In the genomic region with DNA sequence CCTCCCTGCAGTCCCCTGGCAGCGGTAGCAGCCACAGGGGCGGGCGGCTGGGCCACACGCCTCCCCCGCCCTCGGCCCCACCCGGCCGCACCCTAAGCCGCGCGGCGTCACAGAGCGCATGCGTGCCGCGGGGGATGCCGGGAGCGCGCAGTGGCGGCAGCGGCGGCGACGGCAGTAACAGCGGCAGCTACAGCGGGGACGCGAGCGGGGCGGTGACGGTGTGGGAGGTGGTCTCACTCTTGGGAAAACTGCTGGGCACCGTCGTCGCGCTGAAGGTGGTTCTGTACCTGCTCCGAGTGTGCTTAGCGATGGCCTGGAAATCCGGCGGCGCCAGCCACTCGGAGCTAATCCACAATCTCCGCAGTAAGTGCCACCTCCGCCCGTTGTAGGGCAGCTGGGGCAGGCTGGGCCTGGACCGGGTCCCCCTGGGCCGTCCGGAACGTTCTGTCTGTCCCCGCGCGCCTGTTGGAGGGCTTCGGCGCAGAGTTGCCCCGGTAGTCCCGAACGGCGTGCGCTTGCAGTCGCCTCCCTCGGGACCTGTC, we compare ENCODE assay signal across 1 cellular context.
A peak's percentile ranks its signal among the peaks of the same experiment; 100 is the strongest.
TF ChIP-seq lines count a peak whose summit lies in the region.

A gene (plus strand): TSS at position 148 of the 542 bp plus-strand sequence. CDS start 161 bp downstream, at position 309.

TF ChIP-seq in K562, 482 proteins besides CTCF, POLR2A, EP300 and RAD21 (continued from another document and continues in another):
- TF ChIP-seq, protein P1, sequence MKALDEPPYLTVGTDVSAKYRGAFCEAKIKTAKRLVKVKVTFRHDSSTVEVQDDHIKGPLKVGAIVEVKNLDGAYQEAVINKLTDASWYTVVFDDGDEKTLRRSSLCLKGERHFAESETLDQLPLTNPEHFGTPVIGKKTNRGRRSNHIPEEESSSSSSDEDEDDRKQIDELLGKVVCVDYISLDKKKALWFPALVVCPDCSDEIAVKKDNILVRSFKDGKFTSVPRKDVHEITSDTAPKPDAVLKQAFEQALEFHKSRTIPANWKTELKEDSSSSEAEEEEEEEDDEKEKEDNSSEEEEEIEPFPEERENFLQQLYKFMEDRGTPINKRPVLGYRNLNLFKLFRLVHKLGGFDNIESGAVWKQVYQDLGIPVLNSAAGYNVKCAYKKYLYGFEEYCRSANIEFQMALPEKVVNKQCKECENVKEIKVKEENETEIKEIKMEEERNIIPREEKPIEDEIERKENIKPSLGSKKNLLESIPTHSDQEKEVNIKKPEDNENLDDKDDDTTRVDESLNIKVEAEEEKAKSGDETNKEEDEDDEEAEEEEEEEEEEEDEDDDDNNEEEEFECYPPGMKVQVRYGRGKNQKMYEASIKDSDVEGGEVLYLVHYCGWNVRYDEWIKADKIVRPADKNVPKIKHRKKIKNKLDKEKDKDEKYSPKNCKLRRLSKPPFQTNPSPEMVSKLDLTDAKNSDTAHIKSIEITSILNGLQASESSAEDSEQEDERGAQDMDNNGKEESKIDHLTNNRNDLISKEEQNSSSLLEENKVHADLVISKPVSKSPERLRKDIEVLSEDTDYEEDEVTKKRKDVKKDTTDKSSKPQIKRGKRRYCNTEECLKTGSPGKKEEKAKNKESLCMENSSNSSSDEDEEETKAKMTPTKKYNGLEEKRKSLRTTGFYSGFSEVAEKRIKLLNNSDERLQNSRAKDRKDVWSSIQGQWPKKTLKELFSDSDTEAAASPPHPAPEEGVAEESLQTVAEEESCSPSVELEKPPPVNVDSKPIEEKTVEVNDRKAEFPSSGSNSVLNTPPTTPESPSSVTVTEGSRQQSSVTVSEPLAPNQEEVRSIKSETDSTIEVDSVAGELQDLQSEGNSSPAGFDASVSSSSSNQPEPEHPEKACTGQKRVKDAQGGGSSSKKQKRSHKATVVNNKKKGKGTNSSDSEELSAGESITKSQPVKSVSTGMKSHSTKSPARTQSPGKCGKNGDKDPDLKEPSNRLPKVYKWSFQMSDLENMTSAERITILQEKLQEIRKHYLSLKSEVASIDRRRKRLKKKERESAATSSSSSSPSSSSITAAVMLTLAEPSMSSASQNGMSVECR (CRISPR knock-in tag; IDR thresholded peaks at IDR 0.05): peak; percentile 96
- TF ChIP-seq, protein P2, sequence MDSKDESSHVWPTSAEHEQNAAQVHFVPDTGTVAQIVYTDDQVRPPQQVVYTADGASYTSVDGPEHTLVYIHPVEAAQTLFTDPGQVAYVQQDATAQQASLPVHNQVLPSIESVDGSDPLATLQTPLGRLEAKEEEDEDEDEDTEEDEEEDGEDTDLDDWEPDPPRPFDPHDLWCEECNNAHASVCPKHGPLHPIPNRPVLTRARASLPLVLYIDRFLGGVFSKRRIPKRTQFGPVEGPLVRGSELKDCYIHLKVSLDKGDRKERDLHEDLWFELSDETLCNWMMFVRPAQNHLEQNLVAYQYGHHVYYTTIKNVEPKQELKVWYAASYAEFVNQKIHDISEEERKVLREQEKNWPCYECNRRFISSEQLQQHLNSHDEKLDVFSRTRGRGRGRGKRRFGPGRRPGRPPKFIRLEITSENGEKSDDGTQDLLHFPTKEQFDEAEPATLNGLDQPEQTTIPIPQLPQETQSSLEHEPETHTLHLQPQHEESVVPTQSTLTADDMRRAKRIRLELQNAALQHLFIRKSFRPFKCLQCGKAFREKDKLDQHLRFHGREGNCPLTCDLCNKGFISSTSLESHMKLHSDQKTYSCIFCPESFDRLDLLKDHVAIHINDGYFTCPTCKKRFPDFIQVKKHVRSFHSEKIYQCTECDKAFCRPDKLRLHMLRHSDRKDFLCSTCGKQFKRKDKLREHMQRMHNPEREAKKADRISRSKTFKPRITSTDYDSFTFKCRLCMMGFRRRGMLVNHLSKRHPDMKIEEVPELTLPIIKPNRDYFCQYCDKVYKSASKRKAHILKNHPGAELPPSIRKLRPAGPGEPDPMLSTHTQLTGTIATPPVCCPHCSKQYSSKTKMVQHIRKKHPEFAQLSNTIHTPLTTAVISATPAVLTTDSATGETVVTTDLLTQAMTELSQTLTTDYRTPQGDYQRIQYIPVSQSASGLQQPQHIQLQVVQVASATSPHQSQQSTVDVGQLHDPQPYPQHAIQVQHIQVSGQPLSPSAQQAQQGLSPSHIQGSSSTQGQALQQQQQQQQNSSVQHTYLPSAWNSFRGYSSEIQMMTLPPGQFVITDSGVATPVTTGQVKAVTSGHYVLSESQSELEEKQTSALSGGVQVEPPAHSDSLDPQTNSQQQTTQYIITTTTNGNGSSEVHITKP (IDR thresholded peaks at IDR 0.05; ENCODE audit: partially characterized antibody): peak; percentile 9
- peak; percentile 90 for TF ChIP-seq PHB (CRISPR knock-in tag; IDR thresholded peaks at IDR 0.05)
- TF ChIP-seq, protein P3, sequence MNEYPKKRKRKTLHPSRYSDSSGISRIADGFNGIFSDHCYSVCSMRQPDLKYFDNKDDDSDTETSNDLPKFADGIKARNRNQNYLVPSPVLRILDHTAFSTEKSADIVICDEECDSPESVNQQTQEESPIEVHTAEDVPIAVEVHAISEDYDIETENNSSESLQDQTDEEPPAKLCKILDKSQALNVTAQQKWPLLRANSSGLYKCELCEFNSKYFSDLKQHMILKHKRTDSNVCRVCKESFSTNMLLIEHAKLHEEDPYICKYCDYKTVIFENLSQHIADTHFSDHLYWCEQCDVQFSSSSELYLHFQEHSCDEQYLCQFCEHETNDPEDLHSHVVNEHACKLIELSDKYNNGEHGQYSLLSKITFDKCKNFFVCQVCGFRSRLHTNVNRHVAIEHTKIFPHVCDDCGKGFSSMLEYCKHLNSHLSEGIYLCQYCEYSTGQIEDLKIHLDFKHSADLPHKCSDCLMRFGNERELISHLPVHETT (CRISPR knock-in tag; conservative IDR thresholded peaks at IDR 0.05 in 1 of 2, IDR thresholded peaks at IDR 0.05 in 1 of 2): peak in 1 of 2 experiments; percentile 29; a peak in 1 of 4 replicates
- TF ChIP-seq ZFX (CRISPR knock-in tag; IDR thresholded peaks at IDR 0.05): peak; percentile 83
- TF ChIP-seq, protein P4, sequence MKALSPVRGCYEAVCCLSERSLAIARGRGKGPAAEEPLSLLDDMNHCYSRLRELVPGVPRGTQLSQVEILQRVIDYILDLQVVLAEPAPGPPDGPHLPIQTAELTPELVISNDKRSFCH (CRISPR knock-in tag; IDR thresholded peaks at IDR 0.05): no peak
- TF ChIP-seq, protein P4 (tag; IDR thresholded peaks at IDR 0.05): peak; percentile 78; the same call in 1 of the 2 replicates
- peak; percentile 34; the same call in 1 of the 2 replicates for TF ChIP-seq ESRRA (IDR thresholded peaks at IDR 0.05; ENCODE audit: borderline replicate concordance, low read depth)
- no peak; a peak in 1 of 4 replicates for TF ChIP-seq NONO (IDR thresholded peaks at IDR 0.05; ENCODE audit: low read depth in 2 of 2, low read length in 1 of 2)
- TF ChIP-seq HMG20B (CRISPR knock-in tag; IDR thresholded peaks at IDR 0.05): no peak; the same call in 1 of the 2 replicates
- peak; percentile 79 for TF ChIP-seq CREM (IDR thresholded peaks at IDR 0.05; ENCODE audit: low read depth)
- peak; percentile 56; the same call in 1 of the 2 replicates for TF ChIP-seq EGR1 (conservative IDR thresholded peaks at IDR 0.05)
- TF ChIP-seq, protein P5, sequence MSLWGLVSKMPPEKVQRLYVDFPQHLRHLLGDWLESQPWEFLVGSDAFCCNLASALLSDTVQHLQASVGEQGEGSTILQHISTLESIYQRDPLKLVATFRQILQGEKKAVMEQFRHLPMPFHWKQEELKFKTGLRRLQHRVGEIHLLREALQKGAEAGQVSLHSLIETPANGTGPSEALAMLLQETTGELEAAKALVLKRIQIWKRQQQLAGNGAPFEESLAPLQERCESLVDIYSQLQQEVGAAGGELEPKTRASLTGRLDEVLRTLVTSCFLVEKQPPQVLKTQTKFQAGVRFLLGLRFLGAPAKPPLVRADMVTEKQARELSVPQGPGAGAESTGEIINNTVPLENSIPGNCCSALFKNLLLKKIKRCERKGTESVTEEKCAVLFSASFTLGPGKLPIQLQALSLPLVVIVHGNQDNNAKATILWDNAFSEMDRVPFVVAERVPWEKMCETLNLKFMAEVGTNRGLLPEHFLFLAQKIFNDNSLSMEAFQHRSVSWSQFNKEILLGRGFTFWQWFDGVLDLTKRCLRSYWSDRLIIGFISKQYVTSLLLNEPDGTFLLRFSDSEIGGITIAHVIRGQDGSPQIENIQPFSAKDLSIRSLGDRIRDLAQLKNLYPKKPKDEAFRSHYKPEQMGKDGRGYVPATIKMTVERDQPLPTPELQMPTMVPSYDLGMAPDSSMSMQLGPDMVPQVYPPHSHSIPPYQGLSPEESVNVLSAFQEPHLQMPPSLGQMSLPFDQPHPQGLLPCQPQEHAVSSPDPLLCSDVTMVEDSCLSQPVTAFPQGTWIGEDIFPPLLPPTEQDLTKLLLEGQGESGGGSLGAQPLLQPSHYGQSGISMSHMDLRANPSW (CRISPR knock-in tag; IDR thresholded peaks at IDR 0.05): 0 out of 2 replicates have a peak, but pooled peaks have one; percentile 7
- TF ChIP-seq CCNT2 (IDR thresholded peaks at IDR 0.05; ENCODE audit: borderline replicate concordance, extremely low read depth, insufficient read length, low read depth, low read length): peak; percentile 27
- peak; percentile 14 for TF ChIP-seq HMGN3 (IDR thresholded peaks at IDR 0.05; ENCODE audit: borderline replicate concordance, extremely low read depth, insufficient read length, low read depth, low read length)
- no peak for TF ChIP-seq ZNF12 (CRISPR knock-in tag; IDR thresholded peaks at IDR 0.05)
- peak; percentile 58; the same call in 1 of the 2 replicates for TF ChIP-seq ZNF583 (CRISPR knock-in tag; IDR thresholded peaks at IDR 0.05)
- TF ChIP-seq, protein P6, sequence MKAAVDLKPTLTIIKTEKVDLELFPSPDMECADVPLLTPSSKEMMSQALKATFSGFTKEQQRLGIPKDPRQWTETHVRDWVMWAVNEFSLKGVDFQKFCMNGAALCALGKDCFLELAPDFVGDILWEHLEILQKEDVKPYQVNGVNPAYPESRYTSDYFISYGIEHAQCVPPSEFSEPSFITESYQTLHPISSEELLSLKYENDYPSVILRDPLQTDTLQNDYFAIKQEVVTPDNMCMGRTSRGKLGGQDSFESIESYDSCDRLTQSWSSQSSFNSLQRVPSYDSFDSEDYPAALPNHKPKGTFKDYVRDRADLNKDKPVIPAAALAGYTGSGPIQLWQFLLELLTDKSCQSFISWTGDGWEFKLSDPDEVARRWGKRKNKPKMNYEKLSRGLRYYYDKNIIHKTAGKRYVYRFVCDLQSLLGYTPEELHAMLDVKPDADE (conservative IDR thresholded peaks at IDR 0.05; ENCODE audit: control insufficient read depth, low read depth, low read length): peak; percentile 30
- peak; percentile 25; the same call in 1 of the 2 replicates for TF ChIP-seq ZKSCAN1 (IDR thresholded peaks at IDR 0.05; ENCODE audit: low read depth, low read length)
- TF ChIP-seq NR2C2 (CRISPR knock-in tag; IDR thresholded peaks at IDR 0.05): 0 out of 2 replicates have a peak, but pooled peaks have one; percentile 60
- no peak for TF ChIP-seq NR2C2 (tag; IDR thresholded peaks at IDR 0.05)
- no peak for TF ChIP-seq ZNF212 (CRISPR knock-in tag; IDR thresholded peaks at IDR 0.05)
- 0 out of 2 replicates have a peak, but pooled peaks have one; percentile 64 for TF ChIP-seq ZNF263 (CRISPR knock-in tag; IDR thresholded peaks at IDR 0.05; ENCODE audit: borderline replicate concordance)
- TF ChIP-seq, protein P7, sequence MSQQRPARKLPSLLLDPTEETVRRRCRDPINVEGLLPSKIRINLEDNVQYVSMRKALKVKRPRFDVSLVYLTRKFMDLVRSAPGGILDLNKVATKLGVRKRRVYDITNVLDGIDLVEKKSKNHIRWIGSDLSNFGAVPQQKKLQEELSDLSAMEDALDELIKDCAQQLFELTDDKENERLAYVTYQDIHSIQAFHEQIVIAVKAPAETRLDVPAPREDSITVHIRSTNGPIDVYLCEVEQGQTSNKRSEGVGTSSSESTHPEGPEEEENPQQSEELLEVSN (IDR thresholded peaks at IDR 0.05; ENCODE audit: borderline replicate concordance in 1 of 2, extremely low read depth in 1 of 2, insufficient read depth in 1 of 2, insufficient read length in 1 of 2, low read depth in 1 of 2, low read length in 1 of 2, poor library complexity in 1 of 2, severe bottlenecking in 1 of 2): peak; percentile 74 to 89
- TF ChIP-seq ZNF124 (CRISPR knock-in tag; IDR thresholded peaks at IDR 0.05): 0 out of 2 replicates have a peak, but pooled peaks have one; percentile 38
- TF ChIP-seq TAF1 (IDR thresholded peaks at IDR 0.05; ENCODE audit: control insufficient read depth, extremely low read depth, insufficient read depth, low read length, severe bottlenecking): peak; percentile 93
- TF ChIP-seq, protein P8, sequence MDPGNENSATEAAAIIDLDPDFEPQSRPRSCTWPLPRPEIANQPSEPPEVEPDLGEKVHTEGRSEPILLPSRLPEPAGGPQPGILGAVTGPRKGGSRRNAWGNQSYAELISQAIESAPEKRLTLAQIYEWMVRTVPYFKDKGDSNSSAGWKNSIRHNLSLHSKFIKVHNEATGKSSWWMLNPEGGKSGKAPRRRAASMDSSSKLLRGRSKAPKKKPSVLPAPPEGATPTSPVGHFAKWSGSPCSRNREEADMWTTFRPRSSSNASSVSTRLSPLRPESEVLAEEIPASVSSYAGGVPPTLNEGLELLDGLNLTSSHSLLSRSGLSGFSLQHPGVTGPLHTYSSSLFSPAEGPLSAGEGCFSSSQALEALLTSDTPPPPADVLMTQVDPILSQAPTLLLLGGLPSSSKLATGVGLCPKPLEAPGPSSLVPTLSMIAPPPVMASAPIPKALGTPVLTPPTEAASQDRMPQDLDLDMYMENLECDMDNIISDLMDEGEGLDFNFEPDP (CRISPR knock-in tag; IDR thresholded peaks at IDR 0.05): 0 out of 2 replicates have a peak, but pooled peaks have one; percentile 6
- peak; percentile 82 for TF ChIP-seq KDM5B (IDR thresholded peaks at IDR 0.05; ENCODE audit: insufficient replicate concordance, low read depth, low read length)
- TF ChIP-seq CBFB (CRISPR knock-in tag; IDR thresholded peaks at IDR 0.05): peak; percentile 67; the same call in 1 of the 2 replicates
- TF ChIP-seq ERF (CRISPR knock-in tag; IDR thresholded peaks at IDR 0.05): 0 out of 2 replicates have a peak, but pooled peaks have one; percentile 84
- TF ChIP-seq, protein P9, sequence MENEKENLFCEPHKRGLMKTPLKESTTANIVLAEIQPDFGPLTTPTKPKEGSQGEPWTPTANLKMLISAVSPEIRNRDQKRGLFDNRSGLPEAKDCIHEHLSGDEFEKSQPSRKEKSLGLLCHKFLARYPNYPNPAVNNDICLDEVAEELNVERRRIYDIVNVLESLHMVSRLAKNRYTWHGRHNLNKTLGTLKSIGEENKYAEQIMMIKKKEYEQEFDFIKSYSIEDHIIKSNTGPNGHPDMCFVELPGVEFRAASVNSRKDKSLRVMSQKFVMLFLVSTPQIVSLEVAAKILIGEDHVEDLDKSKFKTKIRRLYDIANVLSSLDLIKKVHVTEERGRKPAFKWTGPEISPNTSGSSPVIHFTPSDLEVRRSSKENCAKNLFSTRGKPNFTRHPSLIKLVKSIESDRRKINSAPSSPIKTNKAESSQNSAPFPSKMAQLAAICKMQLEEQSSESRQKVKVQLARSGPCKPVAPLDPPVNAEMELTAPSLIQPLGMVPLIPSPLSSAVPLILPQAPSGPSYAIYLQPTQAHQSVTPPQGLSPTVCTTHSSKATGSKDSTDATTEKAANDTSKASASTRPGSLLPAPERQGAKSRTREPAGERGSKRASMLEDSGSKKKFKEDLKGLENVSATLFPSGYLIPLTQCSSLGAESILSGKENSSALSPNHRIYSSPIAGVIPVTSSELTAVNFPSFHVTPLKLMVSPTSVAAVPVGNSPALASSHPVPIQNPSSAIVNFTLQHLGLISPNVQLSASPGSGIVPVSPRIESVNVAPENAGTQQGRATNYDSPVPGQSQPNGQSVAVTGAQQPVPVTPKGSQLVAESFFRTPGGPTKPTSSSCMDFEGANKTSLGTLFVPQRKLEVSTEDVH (IDR thresholded peaks at IDR 0.05; ENCODE audit: low read depth, partially characterized antibody): no peak
- TF ChIP-seq ZC3H4 (CRISPR knock-in tag; IDR thresholded peaks at IDR 0.05; ENCODE audit: borderline replicate concordance): 0 out of 2 replicates have a peak, but pooled peaks have one; percentile 90
- TF ChIP-seq TEAD4 (IDR thresholded peaks at IDR 0.05; ENCODE audit: low read length): no peak
- 0 out of 2 replicates have a peak, but pooled peaks have one; percentile 66 for TF ChIP-seq TEAD4 (CRISPR knock-in tag; IDR thresholded peaks at IDR 0.05; ENCODE audit: borderline replicate concordance)
